In the genomic region with DNA sequence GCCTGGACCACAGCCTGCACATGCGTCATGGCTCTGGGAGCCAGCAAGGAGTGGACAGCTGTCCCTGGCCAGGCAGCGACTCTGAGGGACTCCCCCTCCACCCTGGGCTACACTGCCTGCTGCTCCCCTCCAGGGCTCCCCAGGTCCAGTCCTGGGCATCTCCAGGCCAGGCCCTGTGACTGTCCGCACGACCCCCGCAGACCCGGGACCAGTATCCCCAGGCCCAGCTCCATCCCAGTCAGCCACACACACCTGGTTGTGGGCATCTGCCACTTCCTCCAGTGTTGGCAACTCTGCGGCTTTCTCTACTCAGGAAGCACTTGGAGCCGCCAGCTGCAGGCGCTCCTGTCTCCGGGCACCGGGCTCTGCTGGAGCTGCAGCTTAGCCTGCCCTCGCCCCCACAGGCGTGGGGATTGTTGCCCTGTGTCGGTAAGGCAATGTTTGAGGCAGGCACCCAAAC, we compare ENCODE assay signal across 8 cellular contexts. TPM values are rescaled to one million over a fixed set of nuclear protein-coding genes. Genes with fewer than 3 reads are reported as not detected.
A peak's percentile ranks its signal among the peaks of the same experiment; 100 is the strongest.
DNase-seq lines count a peak whose midpoint lies in the region; ATAC-seq and TF ChIP-seq lines count a peak whose summit lies in the region.

No MANE protein-coding gene starts in this region.

- DNase-seq in AG04450 (ENCODE audit: low read depth, low spot score), result peak; percentile 52
- DNase-seq in NCI-H2196 (lab: John Stamatoyannopoulos, UW; ENCODE audit: unreplicated experiment), result peak; percentile 64
- peak; percentile 96 for DNase-seq in myocyte (ENCODE audit: low read depth)
- DNase-seq in HT-29 (ENCODE audit: low spot score), result no peak
- no peak for DNase-seq in effector CD8-positive, alpha-beta T cell (lab: John Stamatoyannopoulos, UW)
- no peak for DNase-seq in NCI-H1930 (lab: John Stamatoyannopoulos, UW)

- H3K36me3 ChIP-seq in duodenal mucosa (ENCODE audit: control insufficient read depth in 1 of 2, insufficient read depth in 2 of 2, low read length in 2 of 2), result peaks cover 5 to 8% of the 10 kb centered on the region in 2 donors

- H3K9me3 ChIP-seq in AG04450 (ENCODE audit: control insufficient read depth, insufficient read depth, low read length), result no peaks in the 10 kb centered on the region; the same call in 1 of the 2 replicates
- H3K9me3 ChIP-seq in duodenal mucosa (ENCODE audit: control insufficient read depth in 1 of 2, low read length in 2 of 2), result no peaks in the 10 kb centered on the region

- no peak for TF ChIP-seq CTCF in AG04450 (IDR thresholded peaks at IDR 0.05; ENCODE audit: low read depth, low read length)

- H3K27ac ChIP-seq in AG04450 (ENCODE audit: low read depth, low read length), result peak overlapping the region; percentile 96
- H3K27ac ChIP-seq in duodenal mucosa (ENCODE audit: low read depth, low read length), result peak overlapping the region; percentile 42

- H3K9ac ChIP-seq in duodenal mucosa (ENCODE audit: low read depth in 1 of 2, low read length in 2 of 2), result peak overlapping the region; percentile 74 to 87

- ATAC-seq in GM21360 (IDR thresholded peaks at IDR 0.05; ENCODE audit: unreplicated experiment), result no peak

- peak overlapping the region; percentile 69 for H3K4me3 ChIP-seq in AG04450 (ENCODE audit: low read depth, low read length)
- H3K4me3 ChIP-seq in duodenal mucosa (ENCODE audit: low read depth in 1 of 2, low read length in 2 of 2), result peak overlapping the region; percentile 66 to 80

- peaks cover 8 to 16% of the 10 kb centered on the region in 2 donors for H3K4me1 ChIP-seq in duodenal mucosa (ENCODE audit: control insufficient read depth in 1 of 2, insufficient read depth in 2 of 2, low read length in 2 of 2)

- POLR2A ChIA-PET in AG04450 (lab: Yijun Ruan, JAX), result interaction anchor here (0.5 to 1.4 kb wide), 5 partner anchors 14 to 68 kb away, joined by 4 to 7 read pairs (median 6); no protein-coding TSS in a partner anchor

- H3K27me3 ChIP-seq in AG04450 (ENCODE audit: control insufficient read depth, insufficient read depth, low read length) (no peaks in the 10 kb centered on the region), duodenal mucosa (ENCODE audit: control insufficient read depth in 1 of 2, insufficient read depth in 2 of 2, low read length in 2 of 2) (no peaks in the 10 kb centered on the region)

- CTCF ChIA-PET in AG04450 (lab: Charles Lee), result no interaction called here

RNA-seq across cellular contexts. Expression of gene ULK1, which starts 2.4 kb away (rescaled TPM):
- 4.6 and 6.6 TPM in 2 replicates for polyA plus RNA-seq in AG04450 (2011; rRNA removed)
- 4.0 and 4.5 TPM in 2 replicates for polyA minus RNA-seq in AG04450 (2011; rRNA and poly(A)+ RNA removed)
- 11.2 and 21.3 TPM in 2 replicates for total RNA-seq in myocyte
- 51.0 TPM for polyA plus RNA-seq in myocyte (2012)
- total RNA-seq in HT-29 (2014; rRNA removed; shearing (Covaris generic)), result 4.9 and 9.6 TPM in 2 replicates

RNA-seq across cellular contexts. Expression of gene PUS1, which starts 32.2 kb away (rescaled TPM):
- 11.4 and 13.7 TPM in 2 replicates for polyA plus RNA-seq in AG04450 (2011; rRNA removed)
- polyA minus RNA-seq in AG04450 (2011; rRNA and poly(A)+ RNA removed), result 10.5 and 15.2 TPM in 2 replicates
- 10.9 and 14.3 TPM in 2 replicates for total RNA-seq in myocyte
- 19.7 TPM for polyA plus RNA-seq in myocyte (2012)
- total RNA-seq in HT-29 (2014; rRNA removed; shearing (Covaris generic)), result 70.5 and 73.8 TPM in 2 replicates

RNA-seq across cellular contexts. Expression of gene EP400, which starts 52.9 kb away (rescaled TPM):
- polyA plus RNA-seq in AG04450 (2011; rRNA removed), result 5.4 and 7.3 TPM in 2 replicates
- 12.8 and 13.9 TPM in 2 replicates for polyA minus RNA-seq in AG04450 (2011; rRNA and poly(A)+ RNA removed)
- 9.4 and 11.9 TPM in 2 replicates for total RNA-seq in myocyte
- polyA plus RNA-seq in myocyte (2012), result 22.7 TPM
- 8.3 and 12.2 TPM in 2 replicates for total RNA-seq in HT-29 (2014; rRNA removed; shearing (Covaris generic))

Comparison
In these comparisons a context has a peak if more than half of its experiments do, and no peak if none do; other contexts are left out.
1. DNase-seq: peak in AG04450 (single experiment), NCI-H2196 (single experiment) and myocyte (single experiment); none in HT-29 (single experiment), effector CD8-positive, alpha-beta T cell (single experiment) and NCI-H1930 (0 of 2).